17 cellular contexts compared by ENCODE assay signal in the genomic region with DNA sequence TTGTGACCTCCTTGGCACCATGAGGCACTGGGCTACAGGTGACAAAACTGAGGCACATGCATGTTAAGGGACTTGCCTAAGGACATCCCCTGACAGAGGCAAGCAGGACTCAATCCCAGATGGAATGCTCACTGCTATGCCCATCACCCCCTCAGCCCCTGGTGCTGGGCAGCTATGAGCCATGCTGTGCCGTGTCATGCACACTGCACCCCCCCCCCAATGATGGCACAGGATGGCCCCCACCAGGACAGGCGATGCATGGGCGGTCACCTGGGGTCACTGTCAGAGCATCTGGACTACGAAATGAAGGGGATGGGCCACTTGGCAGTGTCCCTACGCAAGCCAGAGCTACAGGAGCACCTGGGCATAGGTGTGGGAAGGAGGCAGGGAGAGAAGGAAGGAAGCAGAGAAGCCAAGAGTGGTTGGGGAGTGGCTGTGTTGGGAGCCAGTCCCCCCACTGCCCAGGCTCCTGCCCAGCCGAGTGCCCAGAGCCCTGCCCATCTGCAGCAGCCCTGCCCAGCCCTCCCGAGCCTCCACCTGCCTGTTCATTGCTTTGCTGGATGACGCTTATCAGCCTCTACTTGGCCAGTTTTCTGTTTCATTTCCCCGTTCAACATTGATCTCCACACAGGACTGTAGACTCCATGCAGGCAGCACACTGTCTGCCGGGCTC.
DNase-seq lines count a peak whose midpoint lies in the region; ATAC-seq and TF ChIP-seq lines count a peak whose summit lies in the region.
"Had no signal": no experiment of that assay in that cellular context is flagged by ENCODE, and none has a peak within 500 bp of the region (broad histone marks: within the 10 kb centered on the region; RNA-seq: fewer than 3 reads in every experiment).

No MANE protein-coding gene starts in this region.

- H2AFZ ChIP-seq in PC-9: peak overlapping the region; percentile 67

- BruUV-seq in PC-9 (replicated peaks; lab: Mats Ljungman, UMichigan): TSS peak; percentile 62

- no peaks in the 10 kb centered on the region for H3K9me2 ChIP-seq in PC-9 (ENCODE audit: insufficient read depth)

- H3K36me3 Mint-ChIP-seq in progenitor cell of endocrine pancreas (ENCODE audit: insufficient read depth) (no peaks in the 10 kb centered on the region), natural killer cell (no peaks in the 10 kb centered on the region)
- H3K36me3 Mint-ChIP-seq: activated naive CD8-positive, alpha-beta T cell treated with anti-CD3 and anti-CD28 coated beads for 36 hours had no signal

- H3K9me3 ChIP-seq in PC-9 (ENCODE audit: insufficient read depth, low read depth): no peaks in the 10 kb centered on the region
- H3K9me3 ChIP-seq: heart left ventricle had no signal

- POLR2A ChIA-PET in PC-9 (lab: Charles Lee; ENCODE audit: unreplicated experiment): interaction anchor here (0.5 to 0.8 kb wide), 5 partner anchors 89 to 1537 kb away, joined by 3 to 8 read pairs (median 3); a partner anchor contains a TSS

- H3K4me1 Mint-ChIP-seq in progenitor cell of endocrine pancreas (ENCODE audit: low read depth) (peaks cover 35% of the 10 kb centered on the region), natural killer cell (no peaks in the 10 kb centered on the region)
- H3K4me1 Mint-ChIP-seq: activated naive CD8-positive, alpha-beta T cell treated with anti-CD3 and anti-CD28 coated beads for 36 hours; B cell had no signal

- no peaks in the 10 kb centered on the region for H4K20me1 ChIP-seq in PC-9 (ENCODE audit: insufficient read depth)

- no peaks in the 10 kb centered on the region for H3K36me3 ChIP-seq in PC-9 (ENCODE audit: low read depth)
- H3K36me3 ChIP-seq: heart left ventricle had no signal

- peaks cover 59% of the 10 kb centered on the region for H3F3A ChIP-seq in PC-9 (ENCODE audit: insufficient read depth, low read depth)

- no peaks in the 10 kb centered on the region for H3K27me3 ChIP-seq in PC-9 (ENCODE audit: insufficient read depth, low read depth)

- TF ChIP-seq CTCF in C4-2B (conservative IDR thresholded peaks at IDR 0.05): no peak
- no peak for TF ChIP-seq CTCF in PC-9 (conservative IDR thresholded peaks at IDR 0.05)
- no peak for TF ChIP-seq CTCF in progenitor cell of endocrine pancreas (IDR thresholded peaks at IDR 0.05; ENCODE audit: unreplicated experiment)
- no peak for TF ChIP-seq CTCF in natural killer cell (IDR thresholded peaks at IDR 0.05)

- peak overlapping the region; percentile 68 for H3K4me3 ChIP-seq in PC-9
- H3K4me3 ChIP-seq: heart left ventricle, skin epidermis had no signal

- peak; percentile 53 for ATAC-seq in left lobe of liver
- no peak for ATAC-seq in HG02981 (IDR thresholded peaks at IDR 0.05; ENCODE audit: unreplicated experiment)
- no peak for ATAC-seq in natural killer cell
- no peak for ATAC-seq in GM18520 (IDR thresholded peaks at IDR 0.05; ENCODE audit: unreplicated experiment)
- ATAC-seq: activated CD4-positive, CD25-positive, alpha-beta regulatory T cell treated with anti-CD3 and anti-CD28 coated beads, Interleukin-2, amount 50 U/mL, for 24 hours had no signal

- H3K4me1 ChIP-seq in PC-9 (replicated peaks; ENCODE audit: insufficient read depth): peaks cover 65% of the 10 kb centered on the region

- H3K79me2 ChIP-seq in PC-9 (ENCODE audit: low read depth): peaks cover 40% of the 10 kb centered on the region

- H3K9me3 Mint-ChIP-seq in progenitor cell of endocrine pancreas (ENCODE audit: low read depth) (no peaks in the 10 kb centered on the region), natural killer cell (no peaks in the 10 kb centered on the region)
- H3K9me3 Mint-ChIP-seq: activated naive CD8-positive, alpha-beta T cell treated with anti-CD3 and anti-CD28 coated beads for 36 hours had no signal

- peak overlapping the region; percentile 23 for H3K27ac Mint-ChIP-seq in progenitor cell of endocrine pancreas
- H3K27ac Mint-ChIP-seq in natural killer cell: no peak overlapping the region
- H3K27ac Mint-ChIP-seq: activated naive CD8-positive, alpha-beta T cell treated with anti-CD3 and anti-CD28 coated beads for 36 hours; B cell had no signal

- intact Hi-C loops in PC-9 (cut with micrococcal nuclease; ENCODE audit: unreplicated experiment) (loop anchor here (2.0 to 5.0 kb wide), 4 partner anchors 64 to 886 kb away; a partner anchor contains a TSS), natural killer cell (cut with micrococcal nuclease) (no loop called here)

- peak overlapping the region; percentile 93 for H3K4me2 ChIP-seq in PC-9

- H3K27ac ChIP-seq in C4-2B (peak overlapping the region; percentile 66), PC-9 (peak overlapping the region; percentile 91)

- CTCF ChIA-PET in PC-9 (lab: Charles Lee): no interaction called here

- H3K27me3 Mint-ChIP-seq in progenitor cell of endocrine pancreas (peaks cover 2% of the 10 kb centered on the region), natural killer cell (ENCODE audit: low read depth in 2 of 2) (peaks cover 16 to 23% of the 10 kb centered on the region in 2 donors)

- H3K4me3 Mint-ChIP-seq in progenitor cell of endocrine pancreas (ENCODE audit: low read depth) (no peak overlapping the region), natural killer cell (no peak overlapping the region)
- H3K4me3 Mint-ChIP-seq: activated naive CD8-positive, alpha-beta T cell treated with anti-CD3 and anti-CD28 coated beads for 36 hours; B cell; nephron had no signal

- peak in 1 of 2 experiments; percentile 75 for DNase-seq in PC-9
- peak; percentile 49 for DNase-seq in left lobe of liver (ENCODE audit: low spot score)
- DNase-seq in progenitor cell of endocrine pancreas (ENCODE audit: low spot score, unreplicated experiment): no peak
- DNase-seq in activated gamma-delta T cell (lab: John Stamatoyannopoulos, UW): no peak
- no peak for DNase-seq in natural killer cell
- DNase-seq: activated naive CD8-positive, alpha-beta T cell treated with anti-CD3 and anti-CD28 coated beads for 36 hours; DMS53; heart left ventricle; left cardiac atrium; SW 1271 had no signal
